24 cellular contexts compared by ENCODE assay signal in genomic region chr3:64801856-64802255, GRCh38.
"Had no signal": no experiment of that assay in that cellular context is flagged by ENCODE, and none has a peak within 500 bp of the region (broad histone marks: within the 10 kb centered on the region; RNA-seq: fewer than 3 reads in every experiment).

No MANE protein-coding gene starts in this region.

- H3K27me3 Mint-ChIP-seq: activated naive CD4-positive, alpha-beta T cell treated with anti-CD3 and anti-CD28 coated beads, Interleukin-2, amount 50 U/mL, for 24 hours had no signal

- H3K9me3 ChIP-seq: breast epithelium, Peyer's patch, SJSA1 had no signal

- H3K9ac ChIP-seq: KMS-11 had no signal

- H3K27me3 ChIP-seq: breast epithelium, Peyer's patch, SJSA1 had no signal

- H3K27ac ChIP-seq: breast epithelium, KMS-11, Peyer's patch, RWPE1, SJSA1 had no signal

- H3K36me3 ChIP-seq: breast epithelium, Peyer's patch, SJSA1 had no signal

- H3K4me2 ChIP-seq: KMS-11 had no signal

- H3K9me3 Mint-ChIP-seq: activated naive CD4-positive, alpha-beta T cell treated with anti-CD3 and anti-CD28 coated beads, Interleukin-2, amount 50 U/mL, for 24 hours had no signal

- H3K4me1 Mint-ChIP-seq: activated naive CD4-positive, alpha-beta T cell treated with anti-CD3 and anti-CD28 coated beads, Interleukin-2, amount 50 U/mL, for 24 hours had no signal

- H3K36me3 Mint-ChIP-seq: activated naive CD4-positive, alpha-beta T cell treated with anti-CD3 and anti-CD28 coated beads, Interleukin-2, amount 50 U/mL, for 24 hours had no signal

- H3K4me3 ChIP-seq: breast epithelium, Peyer's patch, SJSA1 had no signal

- H3K4me1 ChIP-seq: breast epithelium, Peyer's patch had no signal

- DNase-seq: activated CD4-positive, alpha-beta T cell treated with anti-CD3 and anti-CD28 coated beads for 48 hours; activated CD4-positive, alpha-beta T cell treated with anti-CD3 and anti-CD28 coated beads, Interleukin-2, amount 50 U/mL, for 4 hours; activated CD4-positive, CD25-positive, alpha-beta regulatory T cell treated with anti-CD3 and anti-CD28 coated beads, Interleukin-2, amount 50 U/mL, for 72 hours; activated CD8-positive, alpha-beta memory T cell treated with anti-CD3 and anti-CD28 coated beads, Interleukin-2, amount 50 U/mL, for 48 hours; activated CD8-positive, alpha-beta T cell treated with anti-CD3 and anti-CD28 coated beads, Interleukin-2, amount 10 ng/mL, durations not matched to agents 7 days and 5 days; activated T-cell treated with anti-CD3 and anti-CD28 coated beads, Interleukin-2, amount 50 U/mL, for 1 hour; aorta; caudate nucleus; MV-4-11; NCI-H1105; NCI-H1436; NCI-H1694 treated with DMSO at 0.1 percent for 48 hours; NCI-H2029 treated with DMSO at 0.1 percent for 48 hours; NCI-H345; NCI-H510A treated with DMSO at 0.1 percent for 48 hours; NCI-H69; Peyer's patch; Right ventricle myocardium superior; T-helper 1 cell had no signal

- H3K4me3 Mint-ChIP-seq: activated CD8-positive, alpha-beta T cell treated with anti-CD3 and anti-CD28 coated beads, Interleukin-2, amount 10 ng/mL, durations not matched to agents 7 days and 5 days; activated naive CD4-positive, alpha-beta T cell treated with anti-CD3 and anti-CD28 coated beads, Interleukin-2, amount 50 U/mL, for 24 hours had no signal

- ATAC-seq: activated CD8-positive, alpha-beta T cell treated with anti-CD3 and anti-CD28 coated beads, Interleukin-2, amount 10 ng/mL, durations not matched to agents 7 days and 5 days had no signal

- H3K27ac Mint-ChIP-seq: activated CD8-positive, alpha-beta T cell treated with anti-CD3 and anti-CD28 coated beads, Interleukin-2, amount 10 ng/mL, durations not matched to agents 7 days and 5 days; activated naive CD4-positive, alpha-beta T cell treated with anti-CD3 and anti-CD28 coated beads, Interleukin-2, amount 50 U/mL, for 24 hours had no signal
